ENCODE assay signal across 19 cellular contexts in the genomic region with DNA sequence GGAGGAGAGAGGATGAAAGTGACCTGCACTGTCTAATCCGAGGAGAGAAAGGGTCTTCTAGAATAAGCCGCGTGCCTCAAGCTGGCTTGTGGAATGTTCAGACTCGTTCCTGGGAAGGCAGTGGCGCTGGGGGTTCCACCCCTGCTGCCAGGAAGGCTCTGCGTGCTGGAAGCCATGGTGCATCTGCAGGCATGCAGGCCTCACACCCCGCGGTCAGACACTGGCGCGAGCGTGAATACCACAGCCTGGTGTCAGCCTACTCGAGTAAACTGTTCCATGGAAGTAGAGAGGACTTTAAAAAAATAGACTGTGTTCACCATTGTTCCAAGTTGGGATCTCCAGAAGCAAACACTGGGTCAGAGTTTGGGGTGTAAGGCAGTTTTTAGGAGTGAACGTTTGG. TPM values are rescaled to one million over a fixed set of nuclear protein-coding genes. Genes with fewer than 3 reads are reported as not detected.
A peak's percentile ranks its signal among the peaks of the same experiment; 100 is the strongest.
DNase-seq lines count a peak whose midpoint lies in the region; ATAC-seq and TF ChIP-seq lines count a peak whose summit lies in the region.
"Had no signal": no experiment of that assay in that cellular context is flagged by ENCODE, and none has a peak within 500 bp of the region (broad histone marks: within the 10 kb centered on the region; RNA-seq: fewer than 3 reads in every experiment).

No MANE protein-coding gene starts in this region.

- peak overlapping the region in 2 of 3 experiments; percentile 82 to 85 for H3K27ac Mint-ChIP-seq in nephron
- H3K27ac Mint-ChIP-seq: CD4-positive, alpha-beta memory T cell; HFFc6 had no signal

- no peak overlapping the region for H3K27ac ChIP-seq in body of pancreas
- H3K27ac ChIP-seq: A549, GM23248 had no signal

- intact Hi-C loops in body of pancreas (cut with DNase I): no loop called here

- peaks cover 19% of the 10 kb centered on the region for H3K27me3 Mint-ChIP-seq in nephron (ENCODE audit: low read depth)
- H3K27me3 Mint-ChIP-seq: CD4-positive, alpha-beta memory T cell had no signal

- H3K36me3 Mint-ChIP-seq in nephron (ENCODE audit: low read depth): no peaks in the 10 kb centered on the region
- H3K36me3 Mint-ChIP-seq: CD4-positive, alpha-beta memory T cell had no signal

- DNase-seq in ELF-1 (ENCODE audit: low read depth, low spot score): peak; percentile 15
- peak; percentile 5 for DNase-seq in MG63
- no peak for DNase-seq in body of pancreas
- no peak for DNase-seq in HuH-7.5 (ENCODE audit: low spot score)
- DNase-seq in dedifferentiated amniotic fluid mesenchymal stem cell (ENCODE audit: extremely low spot score): no peak
- DNase-seq: 8988T; ACHN; C1 segment of cervical spinal cord; Calu3; CD4-positive, alpha-beta memory T cell; COR-L47; DMS53; GM23248; HFFc6 had no signal

- no peaks in the 10 kb centered on the region for H3K4me1 ChIP-seq in body of pancreas
- H3K4me1 ChIP-seq: A549, HAP-1 had no signal

- H3K4me3 ChIP-seq in MG63 (no peak overlapping the region), body of pancreas (no peak overlapping the region)
- H3K4me3 ChIP-seq: A549, GM23248, HAP-1 had no signal

- peaks cover 37% of the 10 kb centered on the region for H3K4me1 Mint-ChIP-seq in nephron
- H3K4me1 Mint-ChIP-seq: CD4-positive, alpha-beta memory T cell had no signal

- H3K27me3 ChIP-seq in MG63 (no peaks in the 10 kb centered on the region), body of pancreas (no peaks in the 10 kb centered on the region)

- H3K9me3 ChIP-seq in MG63 (no peaks in the 10 kb centered on the region), body of pancreas (no peaks in the 10 kb centered on the region)
- H3K9me3 ChIP-seq: A549, HAP-1 had no signal

- no peaks in the 10 kb centered on the region for H3K36me3 ChIP-seq in MG63
- no peaks in the 10 kb centered on the region for H3K36me3 ChIP-seq in body of pancreas (replicated peaks in 1 of 2; ENCODE audit: insufficient read depth in 1 of 2, low read depth in 2 of 2)
- H3K36me3 ChIP-seq: HAP-1 had no signal

- no peak for ATAC-seq in body of pancreas
- ATAC-seq in HG03432 (IDR thresholded peaks at IDR 0.05; ENCODE audit: unreplicated experiment): no peak
- ATAC-seq: A549 had no signal

- TF ChIP-seq CTCF in nephron (IDR thresholded peaks at IDR 0.05; ENCODE audit: unreplicated experiment in 3 of 3) (no peak), body of pancreas (IDR thresholded peaks at IDR 0.05) (no peak)

- no peak for TF ChIP-seq POLR2A in body of pancreas (IDR thresholded peaks at IDR 0.05)

- no peak overlapping the region for H3K4me3 Mint-ChIP-seq in nephron
- H3K4me3 Mint-ChIP-seq: CD4-positive, alpha-beta memory T cell; HFFc6 had no signal

- 67 to 68% methylated on average over 12 to 13 of the region's 13 CpGs for WGBS in body of pancreas, 2 donors

- H3K9me3 Mint-ChIP-seq in nephron: no peaks in the 10 kb centered on the region

RNA-seq across cellular contexts. Expression of a gene that starts 25.9 kb away (rescaled TPM):
- total RNA-seq in MG63 (2014; rRNA removed; shearing (Covaris generic); ENCODE audit: low replicate concordance): not detected in 2 replicates
- total RNA-seq in body of pancreas: not detected
- total RNA-seq: Calu3; CD4-positive, alpha-beta memory T cell; Daoy; GM23248; HFFc6 had no signal

Comparison
In these comparisons a context has a peak if more than half of its experiments do, and no peak if none do; other contexts are left out.
1. DNase-seq: peak in ELF-1 (single experiment) and MG63 (single experiment); none in body of pancreas (0 of 4), HuH-7.5 (single experiment) and dedifferentiated amniotic fluid mesenchymal stem cell (single experiment).